In the genomic region with DNA sequence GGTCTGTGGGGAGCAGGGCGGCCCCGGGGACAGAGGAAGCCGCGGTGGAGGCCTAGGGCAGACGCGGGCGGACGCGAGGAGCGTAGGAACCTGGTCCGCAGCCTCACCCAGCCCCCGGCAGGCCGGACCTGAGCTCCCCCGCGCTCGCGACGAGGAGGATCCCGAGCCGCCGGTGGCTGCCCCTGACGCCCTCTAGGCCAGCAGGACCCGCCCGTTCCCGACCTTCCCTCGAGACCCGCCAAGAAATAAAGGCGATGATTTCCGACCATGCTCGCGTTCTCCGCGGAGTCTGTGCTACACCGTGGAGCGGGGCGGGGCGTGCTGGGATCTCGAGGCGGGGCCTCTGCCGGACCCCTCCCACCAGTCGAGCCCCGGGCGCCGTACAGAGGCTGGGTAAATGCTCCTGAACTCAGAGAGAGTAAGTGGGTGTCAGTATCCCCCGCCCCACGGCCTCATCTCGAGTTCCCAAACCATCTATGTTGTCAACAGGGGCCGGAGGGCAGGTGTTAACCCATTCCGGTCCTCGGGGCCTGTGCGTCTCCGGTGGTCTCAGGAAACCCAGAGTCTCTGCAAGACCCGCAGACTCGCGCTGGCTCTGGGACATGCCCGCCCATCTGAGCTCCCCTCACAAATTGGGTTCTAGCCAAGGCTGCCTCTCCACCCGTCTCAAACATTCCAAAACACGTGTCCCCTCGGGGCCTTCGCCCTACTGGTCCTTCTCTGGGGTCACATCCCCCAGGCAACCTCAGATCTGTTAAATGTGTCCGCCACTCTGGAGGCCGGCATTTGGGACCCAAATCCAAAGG, we compare ENCODE assay signal across 9 cellular contexts. TPM values are rescaled to one million over a fixed set of nuclear protein-coding genes. Genes with fewer than 3 reads are reported as not detected.
A peak's percentile ranks its signal among the peaks of the same experiment; 100 is the strongest.
DNase-seq lines count a peak whose midpoint lies in the region; ATAC-seq, FAIRE-seq and TF ChIP-seq lines count a peak whose summit lies in the region.
"Had no signal": no experiment of that assay in that cellular context is flagged by ENCODE, and none has a peak within 500 bp of the region (broad histone marks: within the 10 kb centered on the region; RNA-seq: fewer than 3 reads in every experiment).

No MANE protein-coding gene starts in this region.

- peak overlapping the region; percentile 76 for H3K4me3 ChIP-seq in HUES64 (ENCODE audit: low read length)
- H3K4me3 ChIP-seq in hepatocyte: peak overlapping the region; percentile 88
- H3K4me3 ChIP-seq in small intestine (ENCODE audit: low read depth in 1 of 2, low read length in 2 of 2): peak overlapping the region; percentile 66 to 75

- H3K36me3 Mint-ChIP-seq in activated naive CD4-positive, alpha-beta T cell treated with anti-CD3 and anti-CD28 coated beads, Interleukin-2, amount 50 U/mL, for 72 hours: no peaks in the 10 kb centered on the region

- no peaks in the 10 kb centered on the region for H3K79me2 ChIP-seq in hepatocyte

- peak; percentile 85 for ATAC-seq in GM21367 (IDR thresholded peaks at IDR 0.05; ENCODE audit: unreplicated experiment)
- ATAC-seq in activated naive CD4-positive, alpha-beta T cell treated with anti-CD3 and anti-CD28 coated beads, Interleukin-2, amount 50 U/mL, for 72 hours: peak; percentile 78 to 85

- no peaks in the 10 kb centered on the region for H3K9me3 Mint-ChIP-seq in activated naive CD4-positive, alpha-beta T cell treated with anti-CD3 and anti-CD28 coated beads, Interleukin-2, amount 50 U/mL, for 72 hours

- H3K27me3 ChIP-seq in HUES64 (ENCODE audit: insufficient read depth, low read length) (peaks cover 7% of the 10 kb centered on the region; the same call in 1 of the 2 replicates), hepatocyte (no peaks in the 10 kb centered on the region), small intestine (ENCODE audit: control insufficient read depth in 2 of 2, insufficient read depth in 2 of 2, low read length in 2 of 2) (no peaks in the 10 kb centered on the region)

- peak overlapping the region; percentile 77 for H3K9ac ChIP-seq in HUES64 (ENCODE audit: low read depth, low read length)

- DNase-seq in D341Med (ENCODE audit: low spot score): peak; percentile 89
- DNase-seq in SK-N-DZ (ENCODE audit: low spot score): peak; percentile 68
- peak; percentile 74 to 84 for DNase-seq in activated naive CD4-positive, alpha-beta T cell treated with anti-CD3 and anti-CD28 coated beads, Interleukin-2, amount 50 U/mL, for 72 hours (ENCODE audit: low spot score in 2 of 2)
- peak; percentile 84 for DNase-seq in hepatocyte (ENCODE audit: low spot score)
- DNase-seq in small intestine: peak; percentile 60
- DNase-seq in GOT3 (lab: John Stamatoyannopoulos, UW): no peak

- peaks cover 5% of the 10 kb centered on the region for H3K4me1 ChIP-seq in HUES64 (ENCODE audit: insufficient read depth, low read length)
- no peaks in the 10 kb centered on the region for H3K4me1 ChIP-seq in hepatocyte (ENCODE audit: insufficient read depth)
- peaks cover 0 to 4% of the 10 kb centered on the region in 2 donors for H3K4me1 ChIP-seq in small intestine (ENCODE audit: control insufficient read depth in 2 of 2, insufficient read depth in 1 of 2, low read depth in 1 of 2, low read length in 1 of 2)

- FAIRE-seq in small intestine (lab: Jason Lieb, UNC): no peak
- FAIRE-seq: TTC549 had no signal

- 20% methylated on average over 62 of the region's 62 CpGs for WGBS in HUES64
- 38% methylated on average over 38 of the region's 62 CpGs for WGBS in hepatocyte (ENCODE audit: low lambda C conversion rate, missing lambda C conversion rate)
- 19 to 28% (median 21%) methylated on average over 52 to 62 of the region's 62 CpGs for WGBS in small intestine, 3 donors

- no peaks in the 10 kb centered on the region for H4K20me1 ChIP-seq in hepatocyte (ENCODE audit: insufficient read depth, poor library complexity, severe bottlenecking)

- peak overlapping the region in 1 of 2 donors; percentile 51 for H3K27ac Mint-ChIP-seq in activated naive CD4-positive, alpha-beta T cell treated with anti-CD3 and anti-CD28 coated beads, Interleukin-2, amount 50 U/mL, for 72 hours

- peak overlapping the region; percentile 96 for H3K4me2 ChIP-seq in hepatocyte

- no peak for TF ChIP-seq CTCF in hepatocyte (IDR thresholded peaks at IDR 0.05; ENCODE audit: poor library complexity)

- H3K9me2 ChIP-seq in hepatocyte (replicated peaks; ENCODE audit: insufficient read depth): no peaks in the 10 kb centered on the region

- H3K9me3 ChIP-seq in HUES64 (ENCODE audit: insufficient read depth, low read depth, low read length): no peaks in the 10 kb centered on the region
- H3K9me3 ChIP-seq in hepatocyte (ENCODE audit: low read depth): no peaks in the 10 kb centered on the region
- no peaks in the 10 kb centered on the region for H3K9me3 ChIP-seq in small intestine (ENCODE audit: control insufficient read depth, low read depth)

- no peaks in the 10 kb centered on the region for H3K36me3 ChIP-seq in HUES64 (ENCODE audit: insufficient read depth, low read length)
- no peaks in the 10 kb centered on the region for H3K36me3 ChIP-seq in hepatocyte (replicated peaks; ENCODE audit: insufficient read depth, low read depth)
- H3K36me3 ChIP-seq in small intestine (ENCODE audit: control insufficient read depth in 2 of 2, insufficient read depth in 2 of 2, low read length in 2 of 2): no peaks in the 10 kb centered on the region

- H3K27ac ChIP-seq in HUES64 (ENCODE audit: low read depth, low read length) (peak overlapping the region; percentile 68; the same call in 1 of the 2 replicates), hepatocyte (peak overlapping the region; percentile 95), small intestine (ENCODE audit: low read depth in 1 of 2, low read length in 1 of 2) (peak overlapping the region; percentile 8 to 74)

- peak overlapping the region; percentile 99 for H2AFZ ChIP-seq in hepatocyte

RNA-seq across cellular contexts. Expression of a gene that starts 13.7 kb away (rescaled TPM):
- 2.6 TPM for polyA plus RNA-seq in HUES64 (2013, experiment 1 of 2)
- 2.5 TPM for polyA plus RNA-seq in HUES64 (2013, experiment 2 of 2)
- polyA plus RNA-seq in SK-N-DZ (2014; cell fraction: cytosol; rRNA removed): not detected in 2 replicates
- polyA plus RNA-seq in SK-N-DZ (2014; cell fraction: nucleus; rRNA removed): 1.2 and 2.6 TPM in 2 replicates
- 1 to 10 TPM; 2.1 to 8.5 TPM for total RNA-seq in activated naive CD4-positive, alpha-beta T cell treated with anti-CD3 and anti-CD28 coated beads, Interleukin-2, amount 50 U/mL, for 72 hours
- total RNA-seq in hepatocyte: 2.6 TPM in 1 of 2 replicates, not detected in the other
- polyA plus RNA-seq in hepatocyte: 8.2 and 16.6 TPM in 2 replicates
- 1 to 10 TPM; 4.1 to 5.8 (median 4.7) TPM for polyA plus RNA-seq in small intestine

RNA-seq across cellular contexts. Expression of a gene that starts 21.9 kb away (rescaled TPM):
- 20.4 TPM for polyA plus RNA-seq in HUES64 (2013, experiment 1 of 2)
- 19.1 TPM for polyA plus RNA-seq in HUES64 (2013, experiment 2 of 2)
- 10.5 and 17.7 TPM in 2 replicates for polyA plus RNA-seq in SK-N-DZ (2014; cell fraction: cytosol; rRNA removed)
- polyA plus RNA-seq in SK-N-DZ (2014; cell fraction: nucleus; rRNA removed): 21.5 and 28.3 TPM in 2 replicates
- 10 to 100 TPM; 75.3 to 92.9 TPM for total RNA-seq in activated naive CD4-positive, alpha-beta T cell treated with anti-CD3 and anti-CD28 coated beads, Interleukin-2, amount 50 U/mL, for 72 hours
- total RNA-seq in hepatocyte: 13.4 and 13.5 TPM in 2 replicates
- polyA plus RNA-seq in hepatocyte: 35.4 and 42.3 TPM in 2 replicates
- 10 to 100 TPM; 16.5 to 22.6 (median 17.3) TPM for polyA plus RNA-seq in small intestine

Comparison
In these comparisons a context has a peak if more than half of its experiments do, and no peak if none do; other contexts are left out.
1. H3K27ac ChIP-seq: peak in every context shown above with its lines; median percentile 95 in hepatocyte; 68 in HUES64; 41 in small intestine.